Comparison of ENCODE assay signal across 1 cellular context in the genomic region with DNA sequence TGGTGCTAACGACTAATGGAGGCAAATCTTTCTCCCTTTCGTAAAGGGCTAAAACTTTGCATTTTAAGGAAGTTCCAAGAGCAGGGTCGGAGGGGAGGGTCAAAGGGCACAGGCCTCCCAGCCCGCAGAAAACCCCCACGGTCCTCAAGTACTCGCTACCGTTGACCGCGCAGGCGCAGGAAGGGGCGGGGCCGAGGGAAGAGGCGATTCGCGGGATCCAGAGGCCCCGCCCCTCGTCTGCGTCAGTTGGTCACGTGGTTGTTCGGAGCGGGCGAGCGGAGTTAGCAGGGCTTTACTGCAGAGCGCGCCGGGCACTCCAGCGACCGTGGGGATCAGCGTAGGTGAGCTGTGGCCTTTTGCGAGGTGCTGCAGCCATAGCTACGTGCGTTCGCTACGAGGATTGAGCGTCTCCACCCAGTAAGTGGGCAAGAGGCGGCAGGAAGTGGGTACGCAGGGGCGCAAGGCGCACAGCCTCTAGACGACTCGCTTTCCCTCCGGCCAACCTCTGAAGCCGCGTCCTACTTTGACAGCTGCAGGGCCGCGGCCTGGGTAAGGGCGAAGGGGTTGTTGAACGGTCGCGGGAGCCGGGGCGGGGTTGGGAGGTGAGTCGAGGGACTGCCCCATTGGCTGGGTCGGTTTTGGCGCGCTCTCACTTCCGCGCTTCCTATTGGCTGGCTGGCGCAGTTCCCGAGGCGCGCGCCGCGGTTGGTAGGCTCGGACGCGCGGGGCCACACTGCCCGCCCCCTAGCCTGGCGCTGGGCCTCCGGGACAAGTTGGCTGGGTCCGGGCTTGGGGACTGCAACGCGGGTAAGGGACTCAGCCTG.
TF ChIP-seq lines count a peak whose summit lies in the region.

A gene (plus strand): TSS at position 242 of the 824 bp plus-strand sequence. CDS start 2,310 bp downstream, outside the sequence.

TF ChIP-seq in HEK293, 187 proteins besides CTCF, POLR2A, EP300 and RAD21 (continued from another document and continues in another):
- TF ChIP-seq, protein P1, sequence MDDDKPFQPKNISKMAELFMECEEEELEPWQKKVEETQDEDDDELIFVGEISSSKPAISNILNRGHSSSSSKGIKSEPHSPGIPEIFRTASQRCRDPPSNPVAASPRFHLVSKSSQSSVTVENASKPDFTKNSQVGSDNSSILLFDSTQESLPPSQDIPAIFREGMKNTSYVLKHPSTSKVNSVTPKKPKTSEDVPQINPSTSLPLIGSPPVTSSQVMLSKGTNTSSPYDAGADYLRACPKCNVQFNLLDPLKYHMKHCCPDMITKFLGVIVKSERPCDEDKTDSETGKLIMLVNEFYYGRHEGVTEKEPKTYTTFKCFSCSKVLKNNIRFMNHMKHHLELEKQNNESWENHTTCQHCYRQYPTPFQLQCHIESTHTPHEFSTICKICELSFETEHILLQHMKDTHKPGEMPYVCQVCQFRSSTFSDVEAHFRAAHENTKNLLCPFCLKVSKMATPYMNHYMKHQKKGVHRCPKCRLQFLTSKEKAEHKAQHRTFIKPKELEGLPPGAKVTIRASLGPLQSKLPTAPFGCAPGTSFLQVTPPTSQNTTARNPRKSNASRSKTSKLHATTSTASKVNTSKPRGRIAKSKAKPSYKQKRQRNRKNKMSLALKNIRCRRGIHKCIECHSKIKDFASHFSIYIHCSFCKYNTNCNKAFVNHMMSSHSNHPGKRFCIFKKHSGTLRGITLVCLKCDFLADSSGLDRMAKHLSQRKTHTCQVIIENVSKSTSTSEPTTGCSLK (tag by site-specific recombination; IDR thresholded peaks at IDR 0.05): no peak
- no peak for TF ChIP-seq ZNF670 (tag by site-specific recombination; IDR thresholded peaks at IDR 0.05; ENCODE audit: low read depth)
- no peak for TF ChIP-seq ZNF202 (tag by site-specific recombination; IDR thresholded peaks at IDR 0.05; ENCODE audit: borderline replicate concordance)
- no peak for TF ChIP-seq ZNF426 (tag by site-specific recombination; IDR thresholded peaks at IDR 0.05)
- TF ChIP-seq, protein P2, sequence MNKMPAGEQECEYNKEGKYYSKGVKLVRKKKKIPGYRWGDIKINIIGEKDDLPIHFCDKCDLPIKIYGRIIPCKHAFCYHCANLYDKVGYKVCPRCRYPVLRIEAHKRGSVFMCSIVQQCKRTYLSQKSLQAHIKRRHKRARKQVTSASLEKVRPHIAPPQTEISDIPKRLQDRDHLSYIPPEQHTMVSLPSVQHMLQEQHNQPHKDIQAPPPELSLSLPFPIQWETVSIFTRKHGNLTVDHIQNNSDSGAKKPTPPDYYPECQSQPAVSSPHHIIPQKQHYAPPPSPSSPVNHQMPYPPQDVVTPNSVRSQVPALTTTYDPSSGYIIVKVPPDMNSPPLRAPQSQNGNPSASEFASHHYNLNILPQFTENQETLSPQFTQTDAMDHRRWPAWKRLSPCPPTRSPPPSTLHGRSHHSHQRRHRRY (tag by site-specific recombination; IDR thresholded peaks at IDR 0.05): no peak
- TF ChIP-seq ZFP41 (tag by site-specific recombination; IDR thresholded peaks at IDR 0.05; ENCODE audit: borderline replicate concordance): no peak
- TF ChIP-seq, protein P3, sequence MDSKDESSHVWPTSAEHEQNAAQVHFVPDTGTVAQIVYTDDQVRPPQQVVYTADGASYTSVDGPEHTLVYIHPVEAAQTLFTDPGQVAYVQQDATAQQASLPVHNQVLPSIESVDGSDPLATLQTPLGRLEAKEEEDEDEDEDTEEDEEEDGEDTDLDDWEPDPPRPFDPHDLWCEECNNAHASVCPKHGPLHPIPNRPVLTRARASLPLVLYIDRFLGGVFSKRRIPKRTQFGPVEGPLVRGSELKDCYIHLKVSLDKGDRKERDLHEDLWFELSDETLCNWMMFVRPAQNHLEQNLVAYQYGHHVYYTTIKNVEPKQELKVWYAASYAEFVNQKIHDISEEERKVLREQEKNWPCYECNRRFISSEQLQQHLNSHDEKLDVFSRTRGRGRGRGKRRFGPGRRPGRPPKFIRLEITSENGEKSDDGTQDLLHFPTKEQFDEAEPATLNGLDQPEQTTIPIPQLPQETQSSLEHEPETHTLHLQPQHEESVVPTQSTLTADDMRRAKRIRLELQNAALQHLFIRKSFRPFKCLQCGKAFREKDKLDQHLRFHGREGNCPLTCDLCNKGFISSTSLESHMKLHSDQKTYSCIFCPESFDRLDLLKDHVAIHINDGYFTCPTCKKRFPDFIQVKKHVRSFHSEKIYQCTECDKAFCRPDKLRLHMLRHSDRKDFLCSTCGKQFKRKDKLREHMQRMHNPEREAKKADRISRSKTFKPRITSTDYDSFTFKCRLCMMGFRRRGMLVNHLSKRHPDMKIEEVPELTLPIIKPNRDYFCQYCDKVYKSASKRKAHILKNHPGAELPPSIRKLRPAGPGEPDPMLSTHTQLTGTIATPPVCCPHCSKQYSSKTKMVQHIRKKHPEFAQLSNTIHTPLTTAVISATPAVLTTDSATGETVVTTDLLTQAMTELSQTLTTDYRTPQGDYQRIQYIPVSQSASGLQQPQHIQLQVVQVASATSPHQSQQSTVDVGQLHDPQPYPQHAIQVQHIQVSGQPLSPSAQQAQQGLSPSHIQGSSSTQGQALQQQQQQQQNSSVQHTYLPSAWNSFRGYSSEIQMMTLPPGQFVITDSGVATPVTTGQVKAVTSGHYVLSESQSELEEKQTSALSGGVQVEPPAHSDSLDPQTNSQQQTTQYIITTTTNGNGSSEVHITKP (tag by site-specific recombination; IDR thresholded peaks at IDR 0.05): peak; percentile 89
- TF ChIP-seq, protein P4, sequence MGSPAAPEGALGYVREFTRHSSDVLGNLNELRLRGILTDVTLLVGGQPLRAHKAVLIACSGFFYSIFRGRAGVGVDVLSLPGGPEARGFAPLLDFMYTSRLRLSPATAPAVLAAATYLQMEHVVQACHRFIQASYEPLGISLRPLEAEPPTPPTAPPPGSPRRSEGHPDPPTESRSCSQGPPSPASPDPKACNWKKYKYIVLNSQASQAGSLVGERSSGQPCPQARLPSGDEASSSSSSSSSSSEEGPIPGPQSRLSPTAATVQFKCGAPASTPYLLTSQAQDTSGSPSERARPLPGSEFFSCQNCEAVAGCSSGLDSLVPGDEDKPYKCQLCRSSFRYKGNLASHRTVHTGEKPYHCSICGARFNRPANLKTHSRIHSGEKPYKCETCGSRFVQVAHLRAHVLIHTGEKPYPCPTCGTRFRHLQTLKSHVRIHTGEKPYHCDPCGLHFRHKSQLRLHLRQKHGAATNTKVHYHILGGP (tag by site-specific recombination; IDR thresholded peaks at IDR 0.05): no peak
- TF ChIP-seq ZNF776 (tag by site-specific recombination; IDR thresholded peaks at IDR 0.05; ENCODE audit: borderline replicate concordance): no peak
- TF ChIP-seq ZNF433 (tag by site-specific recombination; IDR thresholded peaks at IDR 0.05; ENCODE audit: low read depth): no peak
- TF ChIP-seq, protein P5, sequence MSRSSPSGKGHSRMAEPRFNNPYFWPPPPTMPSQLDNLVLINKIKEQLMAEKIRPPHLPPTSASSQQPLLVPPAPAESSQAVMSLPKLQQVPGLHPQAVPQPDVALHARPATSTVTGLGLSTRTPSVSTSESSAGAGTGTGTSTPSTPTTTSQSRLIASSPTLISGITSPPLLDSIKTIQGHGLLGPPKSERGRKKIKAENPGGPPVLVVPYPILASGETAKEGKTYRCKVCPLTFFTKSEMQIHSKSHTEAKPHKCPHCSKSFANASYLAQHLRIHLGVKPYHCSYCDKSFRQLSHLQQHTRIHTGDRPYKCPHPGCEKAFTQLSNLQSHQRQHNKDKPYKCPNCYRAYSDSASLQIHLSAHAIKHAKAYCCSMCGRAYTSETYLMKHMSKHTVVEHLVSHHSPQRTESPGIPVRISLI (tag by site-specific recombination; IDR thresholded peaks at IDR 0.05): no peak; the same call in 1 of the 2 replicates
- TF ChIP-seq, protein P6, sequence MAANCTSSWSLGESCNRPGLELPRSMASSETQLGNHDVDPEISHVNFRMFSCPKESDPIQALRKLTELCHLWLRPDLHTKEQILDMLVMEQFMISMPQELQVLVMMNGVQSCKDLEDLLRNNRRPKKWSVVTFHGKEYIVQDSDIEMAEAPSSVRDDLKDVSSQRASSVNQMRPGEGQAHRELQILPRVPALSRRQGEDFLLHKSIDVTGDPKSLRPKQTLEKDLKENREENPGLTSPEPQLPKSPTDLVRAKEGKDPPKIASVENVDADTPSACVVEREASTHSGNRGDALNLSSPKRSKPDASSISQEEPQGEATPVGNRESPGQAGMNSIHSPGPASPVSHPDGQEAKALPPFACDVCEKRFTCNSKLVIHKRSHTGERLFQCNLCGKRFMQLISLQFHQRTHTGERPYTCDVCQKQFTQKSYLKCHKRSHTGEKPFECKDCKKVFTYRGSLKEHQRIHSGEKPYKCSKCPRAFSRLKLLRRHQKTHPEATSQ (tag by site-specific recombination; IDR thresholded peaks at IDR 0.05): peak; percentile 97
- no peak for TF ChIP-seq ZNF140 (tag by site-specific recombination; IDR thresholded peaks at IDR 0.05)
- peak; percentile 24; the same call in 1 of the 2 replicates for TF ChIP-seq IKZF3 (tag by site-specific recombination; IDR thresholded peaks at IDR 0.05)
- TF ChIP-seq ZNF16 (tag by site-specific recombination; IDR thresholded peaks at IDR 0.05; ENCODE audit: low read depth): peak; percentile 28; the same call in 1 of the 2 replicates
- peak; percentile 60 for TF ChIP-seq ZNF561 (tag by site-specific recombination; IDR thresholded peaks at IDR 0.05; ENCODE audit: borderline replicate concordance)
- no peak for TF ChIP-seq ZNF404 (tag by site-specific recombination; IDR thresholded peaks at IDR 0.05)
- TF ChIP-seq SP7 (tag by site-specific recombination; IDR thresholded peaks at IDR 0.05): peak; percentile 94
- TF ChIP-seq MZF1 (tag by site-specific recombination; IDR thresholded peaks at IDR 0.05; ENCODE audit: borderline replicate concordance): peak; percentile 89
- peak; percentile 90 for TF ChIP-seq KLF16 (tag by site-specific recombination; IDR thresholded peaks at IDR 0.05)
- TF ChIP-seq ZNF184 (tag by site-specific recombination; IDR thresholded peaks at IDR 0.05): no peak
- no peak for TF ChIP-seq ZNF311 (tag by site-specific recombination; IDR thresholded peaks at IDR 0.05; ENCODE audit: borderline replicate concordance)
- no peak for TF ChIP-seq ZNF175 (tag by site-specific recombination; IDR thresholded peaks at IDR 0.05)
- TF ChIP-seq KLF7 (tag by site-specific recombination; IDR thresholded peaks at IDR 0.05; ENCODE audit: borderline replicate concordance): peak; percentile 81; the same call in 1 of the 2 replicates
- TF ChIP-seq, protein P7, sequence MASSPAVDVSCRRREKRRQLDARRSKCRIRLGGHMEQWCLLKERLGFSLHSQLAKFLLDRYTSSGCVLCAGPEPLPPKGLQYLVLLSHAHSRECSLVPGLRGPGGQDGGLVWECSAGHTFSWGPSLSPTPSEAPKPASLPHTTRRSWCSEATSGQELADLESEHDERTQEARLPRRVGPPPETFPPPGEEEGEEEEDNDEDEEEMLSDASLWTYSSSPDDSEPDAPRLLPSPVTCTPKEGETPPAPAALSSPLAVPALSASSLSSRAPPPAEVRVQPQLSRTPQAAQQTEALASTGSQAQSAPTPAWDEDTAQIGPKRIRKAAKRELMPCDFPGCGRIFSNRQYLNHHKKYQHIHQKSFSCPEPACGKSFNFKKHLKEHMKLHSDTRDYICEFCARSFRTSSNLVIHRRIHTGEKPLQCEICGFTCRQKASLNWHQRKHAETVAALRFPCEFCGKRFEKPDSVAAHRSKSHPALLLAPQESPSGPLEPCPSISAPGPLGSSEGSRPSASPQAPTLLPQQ (tag by site-specific recombination; IDR thresholded peaks at IDR 0.05): peak; percentile 94
- TF ChIP-seq ZBTB1 (tag by site-specific recombination; IDR thresholded peaks at IDR 0.05): no peak
- no peak; the same call in 1 of the 2 replicates for TF ChIP-seq ZNF133 (tag by site-specific recombination; IDR thresholded peaks at IDR 0.05)
- TF ChIP-seq, protein P8, sequence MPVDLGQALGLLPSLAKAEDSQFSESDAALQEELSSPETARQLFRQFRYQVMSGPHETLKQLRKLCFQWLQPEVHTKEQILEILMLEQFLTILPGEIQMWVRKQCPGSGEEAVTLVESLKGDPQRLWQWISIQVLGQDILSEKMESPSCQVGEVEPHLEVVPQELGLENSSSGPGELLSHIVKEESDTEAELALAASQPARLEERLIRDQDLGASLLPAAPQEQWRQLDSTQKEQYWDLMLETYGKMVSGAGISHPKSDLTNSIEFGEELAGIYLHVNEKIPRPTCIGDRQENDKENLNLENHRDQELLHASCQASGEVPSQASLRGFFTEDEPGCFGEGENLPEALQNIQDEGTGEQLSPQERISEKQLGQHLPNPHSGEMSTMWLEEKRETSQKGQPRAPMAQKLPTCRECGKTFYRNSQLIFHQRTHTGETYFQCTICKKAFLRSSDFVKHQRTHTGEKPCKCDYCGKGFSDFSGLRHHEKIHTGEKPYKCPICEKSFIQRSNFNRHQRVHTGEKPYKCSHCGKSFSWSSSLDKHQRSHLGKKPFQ (tag by site-specific recombination; IDR thresholded peaks at IDR 0.05): peak; percentile 36; the same call in 1 of the 2 replicates
- peak; percentile 83 for TF ChIP-seq ZNF843 (tag by site-specific recombination; IDR thresholded peaks at IDR 0.05)
- TF ChIP-seq ZNF596 (tag by site-specific recombination; IDR thresholded peaks at IDR 0.05): no peak
- 0 out of 2 replicates have a peak, but pooled peaks have one; percentile 56 for TF ChIP-seq ZNF707 (tag by site-specific recombination; IDR thresholded peaks at IDR 0.05)
- TF ChIP-seq, protein P9, sequence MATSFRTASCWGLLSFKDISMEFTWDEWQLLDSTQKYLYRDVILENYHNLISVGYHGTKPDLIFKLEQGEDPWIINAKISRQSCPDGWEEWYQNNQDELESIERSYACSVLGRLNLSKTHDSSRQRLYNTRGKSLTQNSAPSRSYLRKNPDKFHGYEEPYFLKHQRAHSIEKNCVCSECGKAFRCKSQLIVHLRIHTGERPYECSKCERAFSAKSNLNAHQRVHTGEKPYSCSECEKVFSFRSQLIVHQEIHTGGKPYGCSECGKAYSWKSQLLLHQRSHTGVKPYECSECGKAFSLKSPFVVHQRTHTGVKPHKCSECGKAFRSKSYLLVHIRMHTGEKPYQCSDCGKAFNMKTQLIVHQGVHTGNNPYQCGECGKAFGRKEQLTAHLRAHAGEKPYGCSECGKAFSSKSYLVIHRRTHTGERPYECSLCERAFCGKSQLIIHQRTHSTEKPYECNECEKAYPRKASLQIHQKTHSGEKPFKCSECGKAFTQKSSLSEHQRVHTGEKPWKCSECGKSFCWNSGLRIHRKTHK (tag by site-specific recombination; IDR thresholded peaks at IDR 0.05): no peak
- TF ChIP-seq ZSCAN30 (tag by site-specific recombination; IDR thresholded peaks at IDR 0.05): peak; percentile 78
- no peak for TF ChIP-seq ZNF23 (tag by site-specific recombination; IDR thresholded peaks at IDR 0.05; ENCODE audit: borderline replicate concordance)
- TF ChIP-seq ZNF629 (tag by site-specific recombination; IDR thresholded peaks at IDR 0.05): peak; percentile 88
- no peak for TF ChIP-seq TRIM28 (IDR thresholded peaks at IDR 0.05; ENCODE audit: borderline replicate concordance, low read length)
- TF ChIP-seq ZFP37 (tag by site-specific recombination; IDR thresholded peaks at IDR 0.05): peak; percentile 99
- peak; percentile 78 for TF ChIP-seq WT1 (tag by site-specific recombination; IDR thresholded peaks at IDR 0.05)
- TF ChIP-seq ZNF24 (tag by site-specific recombination; IDR thresholded peaks at IDR 0.05): peak; percentile 93
